10 cellular contexts compared by ENCODE assay signal in genomic region chr1:206714331-206715058, GRCh38. TPM values are rescaled to one million over a fixed set of nuclear protein-coding genes. Genes with fewer than 3 reads are reported as not detected.
A peak's percentile ranks its signal among the peaks of the same experiment; 100 is the strongest.
DNase-seq lines count a peak whose midpoint lies in the region; ATAC-seq, FAIRE-seq and TF ChIP-seq lines count a peak whose summit lies in the region.
"Had no signal": no experiment of that assay in that cellular context is flagged by ENCODE, and none has a peak within 500 bp of the region (broad histone marks: within the 10 kb centered on the region; RNA-seq: fewer than 3 reads in every experiment).

No MANE protein-coding gene starts in this region.

- POLR2A ChIA-PET in activated CD4-positive, alpha-beta T cell treated with anti-CD3 and anti-CD28 coated beads, Interleukin-2, amount 10 ng/mL, durations not matched to agents 7 days and 5 days (lab: Charles Lee) = no interaction called here

- no peaks in the 10 kb centered on the region for H3K9me3 ChIP-seq in kidney (ENCODE audit: control insufficient read depth in 1 of 2, low read length in 2 of 2)
- H3K9me3 ChIP-seq in BE2C = no peaks in the 10 kb centered on the region

- TF ChIP-seq CTCF in kidney (IDR thresholded peaks at IDR 0.05; ENCODE audit: borderline replicate concordance, extremely low read depth, insufficient read depth) (no peak), type B pancreatic cell (conservative IDR thresholded peaks at IDR 0.05) (no peak), BE2C (IDR thresholded peaks at IDR 0.05; ENCODE audit: low read depth, low read length) (no peak)

- no peak for DNase-seq in activated CD4-positive, alpha-beta T cell treated with anti-CD3 and anti-CD28 coated beads, Interleukin-2, amount 10 ng/mL, durations not matched to agents 7 days and 5 days
- DNase-seq in activated CD4-positive, alpha-beta T cell treated with anti-CD3 and anti-CD28 coated beads for 48 hours = no peak
- DNase-seq in kidney (no peak), type B pancreatic cell (ENCODE audit: extremely low spot score, unreplicated experiment) (no peak), KG1 (lab: John Stamatoyannopoulos, UW) (no peak), BE2C (no peak)
- DNase-seq: activated CD4-positive, alpha-beta T cell treated with anti-CD3 and anti-CD28 coated beads, Interleukin-2, amount 50 U/mL, for 48 hours; DND-41 had no signal

- CTCF ChIA-PET in activated CD4-positive, alpha-beta T cell treated with anti-CD3 and anti-CD28 coated beads, Interleukin-2, amount 10 ng/mL, durations not matched to agents 7 days and 5 days (lab: Charles Lee) = interaction anchor here (0.7 to 6.4 kb wide), 7 partner anchors 11 to 95 kb away, joined by 3 to 43 read pairs (median 5); no protein-coding TSS in a partner anchor

- peak overlapping the region; percentile 82 for H3K27ac Mint-ChIP-seq in activated CD4-positive, alpha-beta T cell treated with anti-CD3 and anti-CD28 coated beads, Interleukin-2, amount 10 ng/mL, durations not matched to agents 7 days and 5 days
- peak overlapping the region; percentile 84 for H3K27ac Mint-ChIP-seq in activated T-helper 17 cell treated with anti-CD3 and anti-CD28 coated beads, Interleukin-2, amount 50 U/mL, for 72 hours
- H3K27ac Mint-ChIP-seq in type B pancreatic cell = peak overlapping the region; percentile 54

- peaks cover 84% of the 10 kb centered on the region for H3K4me1 Mint-ChIP-seq in activated CD4-positive, alpha-beta T cell treated with anti-CD3 and anti-CD28 coated beads, Interleukin-2, amount 10 ng/mL, durations not matched to agents 7 days and 5 days
- H3K4me1 Mint-ChIP-seq in activated T-helper 17 cell treated with anti-CD3 and anti-CD28 coated beads, Interleukin-2, amount 50 U/mL, for 72 hours = peaks cover 73% of the 10 kb centered on the region
- H3K4me1 Mint-ChIP-seq in type B pancreatic cell (ENCODE audit: unreplicated experiment) = peaks cover 45% of the 10 kb centered on the region

- no peak overlapping the region for H3K4me3 ChIP-seq in kidney (ENCODE audit: low read length in 2 of 2)
- no peak overlapping the region for H3K4me3 ChIP-seq in BE2C (ENCODE audit: low read depth, low read length)

- H3K36me3 ChIP-seq in kidney (ENCODE audit: control insufficient read depth in 1 of 2, insufficient read depth in 2 of 2, low read length in 2 of 2) = no peaks in the 10 kb centered on the region
- no peaks in the 10 kb centered on the region for H3K36me3 ChIP-seq in BE2C

- FAIRE-seq in kidney (lab: Jason Lieb, UNC) = no peak

- H3K27me3 ChIP-seq in BE2C = no peaks in the 10 kb centered on the region

- H3K27me3 Mint-ChIP-seq in activated CD4-positive, alpha-beta T cell treated with anti-CD3 and anti-CD28 coated beads, Interleukin-2, amount 10 ng/mL, durations not matched to agents 7 days and 5 days = no peaks in the 10 kb centered on the region
- H3K27me3 Mint-ChIP-seq in activated T-helper 17 cell treated with anti-CD3 and anti-CD28 coated beads, Interleukin-2, amount 50 U/mL, for 72 hours = no peaks in the 10 kb centered on the region
- H3K27me3 Mint-ChIP-seq in type B pancreatic cell = no peaks in the 10 kb centered on the region

- peaks cover 5% of the 10 kb centered on the region for H3K36me3 Mint-ChIP-seq in activated CD4-positive, alpha-beta T cell treated with anti-CD3 and anti-CD28 coated beads, Interleukin-2, amount 10 ng/mL, durations not matched to agents 7 days and 5 days (ENCODE audit: low read depth)
- peaks cover 31% of the 10 kb centered on the region for H3K36me3 Mint-ChIP-seq in activated T-helper 17 cell treated with anti-CD3 and anti-CD28 coated beads, Interleukin-2, amount 50 U/mL, for 72 hours (ENCODE audit: low read depth)
- H3K36me3 Mint-ChIP-seq in type B pancreatic cell = no peaks in the 10 kb centered on the region

- peak overlapping the region in 1 of 2 donors; percentile 29 for H3K9ac ChIP-seq in kidney (ENCODE audit: low read length in 2 of 2)

- intact Hi-C loops in kidney (cut with DNase I) = no loop called here

- H3K4me3 Mint-ChIP-seq in activated CD4-positive, alpha-beta T cell treated with anti-CD3 and anti-CD28 coated beads, Interleukin-2, amount 10 ng/mL, durations not matched to agents 7 days and 5 days = no peak overlapping the region
- H3K4me3 Mint-ChIP-seq in activated T-helper 17 cell treated with anti-CD3 and anti-CD28 coated beads, Interleukin-2, amount 50 U/mL, for 72 hours = peak overlapping the region; percentile 69
- H3K4me3 Mint-ChIP-seq in type B pancreatic cell = no peak overlapping the region

- H3K4me1 ChIP-seq in kidney (ENCODE audit: control insufficient read depth in 1 of 2, insufficient read depth in 1 of 2, low read depth in 1 of 2, low read length in 2 of 2) (peaks cover 45 to 48% of the 10 kb centered on the region in 2 donors), BE2C (peaks cover 9% of the 10 kb centered on the region)

- ATAC-seq in activated T-helper 17 cell treated with anti-CD3 and anti-CD28 coated beads, Interleukin-2, amount 50 U/mL, for 72 hours (replicated peaks) = no peak
- no peak for ATAC-seq in GM19452 (IDR thresholded peaks at IDR 0.05; ENCODE audit: unreplicated experiment)

- peak overlapping the region; percentile 68 to 88 for H3K27ac ChIP-seq in kidney (ENCODE audit: low read depth in 2 of 2, low read length in 2 of 2)

- H3K9me3 Mint-ChIP-seq in activated CD4-positive, alpha-beta T cell treated with anti-CD3 and anti-CD28 coated beads, Interleukin-2, amount 10 ng/mL, durations not matched to agents 7 days and 5 days = no peaks in the 10 kb centered on the region
- no peaks in the 10 kb centered on the region for H3K9me3 Mint-ChIP-seq in activated T-helper 17 cell treated with anti-CD3 and anti-CD28 coated beads, Interleukin-2, amount 50 U/mL, for 72 hours
- H3K9me3 Mint-ChIP-seq in type B pancreatic cell = no peaks in the 10 kb centered on the region

RNA-seq across cellular contexts. Expression of gene MAPKAPK2, which starts 29.8 kb away (rescaled TPM):
- total RNA-seq in activated CD4-positive, alpha-beta T cell treated with anti-CD3 and anti-CD28 coated beads, Interleukin-2, amount 10 ng/mL, durations not matched to agents 7 days and 5 days = 10 to 100 TPM; 55.5 to 57.4 TPM
- 10 to 100 TPM; 64.6 to 85.3 TPM for total RNA-seq in activated T-helper 17 cell treated with anti-CD3 and anti-CD28 coated beads, Interleukin-2, amount 50 U/mL, for 72 hours
- total RNA-seq in kidney = 113 TPM
- 84.5 TPM for polyA plus RNA-seq in kidney (ENCODE audit: insufficient read depth, low read depth, low replicate concordance)
- total RNA-seq in type B pancreatic cell (ENCODE audit: low replicate concordance) = 62.3 and 63.1 TPM in 2 replicates
- polyA plus RNA-seq in BE2C (2012; ENCODE audit: insufficient read depth, insufficient read length, low read depth) = 37.2 TPM

RNA-seq across cellular contexts. Expression of gene IL19, which starts 56.1 kb away (rescaled TPM):
- not detected for total RNA-seq in activated CD4-positive, alpha-beta T cell treated with anti-CD3 and anti-CD28 coated beads, Interleukin-2, amount 10 ng/mL, durations not matched to agents 7 days and 5 days
- total RNA-seq in activated T-helper 17 cell treated with anti-CD3 and anti-CD28 coated beads, Interleukin-2, amount 50 U/mL, for 72 hours = not detected
- total RNA-seq in kidney = 3.6 TPM
- polyA plus RNA-seq in kidney (ENCODE audit: insufficient read depth, low read depth, low replicate concordance) = 0.41 TPM
- not detected in 2 replicates for total RNA-seq in type B pancreatic cell (ENCODE audit: low replicate concordance)
- polyA plus RNA-seq in BE2C (2012; ENCODE audit: insufficient read depth, insufficient read length, low read depth) = not detected

RNA-seq across cellular contexts. Expression of gene IL10, which starts 57.8 kb away (rescaled TPM):
- under 1 TPM; 0.12 to 0.15 TPM for total RNA-seq in activated CD4-positive, alpha-beta T cell treated with anti-CD3 and anti-CD28 coated beads, Interleukin-2, amount 10 ng/mL, durations not matched to agents 7 days and 5 days
- 1 to 10 TPM; 1.8 to 3.2 TPM for total RNA-seq in activated T-helper 17 cell treated with anti-CD3 and anti-CD28 coated beads, Interleukin-2, amount 50 U/mL, for 72 hours
- total RNA-seq in kidney = 2.5 TPM
- 0.49 TPM for polyA plus RNA-seq in kidney (ENCODE audit: insufficient read depth, low read depth, low replicate concordance)
- total RNA-seq in type B pancreatic cell (ENCODE audit: low replicate concordance) = not detected in 2 replicates
- not detected for polyA plus RNA-seq in BE2C (2012; ENCODE audit: insufficient read depth, insufficient read length, low read depth)
